Comparison of ENCODE assay signal across 8 cellular contexts in the genomic region with DNA sequence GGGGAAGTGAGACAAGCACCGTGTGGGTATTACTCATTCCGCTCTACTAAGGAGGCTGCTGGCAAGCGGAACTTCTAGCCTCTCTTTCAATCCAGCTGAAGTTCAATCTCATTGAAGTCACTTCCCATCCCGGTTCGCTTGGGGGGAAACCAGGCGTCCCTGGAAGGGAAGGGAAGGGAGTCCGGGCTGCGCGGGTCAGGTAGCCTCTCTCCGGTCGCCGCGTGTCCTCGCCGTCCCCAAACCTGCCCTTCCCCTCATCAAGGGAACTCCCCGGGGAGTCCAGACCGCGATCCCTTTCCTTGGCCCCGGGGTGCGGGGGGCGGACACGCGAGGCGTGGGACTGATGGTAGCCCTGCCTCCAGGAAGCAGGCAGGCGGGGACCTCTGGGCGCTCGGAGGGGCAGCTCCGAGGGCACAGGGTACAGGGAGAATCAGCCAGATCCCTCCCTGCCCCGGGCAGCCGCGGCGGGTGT. TPM values are rescaled to one million over a fixed set of nuclear protein-coding genes. Genes with fewer than 3 reads are reported as not detected.
A peak's percentile ranks its signal among the peaks of the same experiment; 100 is the strongest.
DNase-seq lines count a peak whose midpoint lies in the region; ATAC-seq and TF ChIP-seq lines count a peak whose summit lies in the region.

No MANE protein-coding gene starts in this region.

- H2AFZ ChIP-seq in PC-3 (ENCODE audit: low read length), result peak overlapping the region; percentile 91

- H4K20me1 ChIP-seq in PC-3 (ENCODE audit: low read length), result no peaks in the 10 kb centered on the region

- peak overlapping the region; percentile 94 for H3K27ac ChIP-seq in PC-3 (ENCODE audit: low read length)
- H3K27ac ChIP-seq in neutrophil, result peak overlapping the region; percentile 98
- peak overlapping the region; percentile 93 to 97 (median 96) for H3K27ac ChIP-seq in upper lobe of left lung

- ATAC-seq in GM18873 (IDR thresholded peaks at IDR 0.05; ENCODE audit: low FRiP score, unreplicated experiment) (peak; percentile 59), HG03097 (IDR thresholded peaks at IDR 0.05; ENCODE audit: low FRiP score, unreplicated experiment) (peak; percentile 45), PC-3 (peak; percentile 58), upper lobe of left lung (ENCODE audit: low FRiP score in 2 of 2) (peak; percentile 76 to 83)

- H3K4me2 ChIP-seq in PC-3 (ENCODE audit: low read length), result peak overlapping the region; percentile 90

- intact Hi-C loops in PC-3 (cut with micrococcal nuclease), result loop anchor here (2.0 to 5.0 kb wide), 3 partner anchors 236 to 566 kb away; no protein-coding TSS in a partner anchor

- BruUV-seq in PC-3 (replicated peaks; lab: Mats Ljungman, UMichigan), result TSS peak; percentile 73

- H3K4me3 ChIP-seq in PC-3 (ENCODE audit: low read length) (peak overlapping the region; percentile 96), foreskin fibroblast (ENCODE audit: low read depth in 1 of 2, low read length in 2 of 2) (peak overlapping the region; percentile 77 to 96), neutrophil (ENCODE audit: low read depth in 1 of 2, low read length in 1 of 2) (peak overlapping the region; percentile 79 to 93), upper lobe of left lung (peak overlapping the region; percentile 75 to 95 (median 86))

- no peaks in the 10 kb centered on the region for H3K9me2 ChIP-seq in PC-3 (replicated peaks; ENCODE audit: low read length)

- POLR2A ChIA-PET in PC-3 (lab: Charles Lee; ENCODE audit: unreplicated experiment), result interaction anchor here (0.5 to 1.0 kb wide), 4 partner anchors 286 to 738 kb away, joined by 3 to 5 read pairs (median 4); partner anchors contain the start of gene KIF5B

- peak overlapping the region; percentile 92 for H3K9ac ChIP-seq in PC-3 (ENCODE audit: low read length)

- DNase-seq in Ammon's horn (ENCODE audit: low spot score) (peak; percentile 66), PC-3 (peak; percentile 75), foreskin fibroblast (peak; percentile 66 to 78), upper lobe of left lung (peak; percentile 83 to 91)
- DNase-seq in activated effector memory CD4-positive, alpha-beta T cell treated with Interleukin-2 at 50 U/mL for 16 hours, result peak; percentile 62

- no peaks in the 10 kb centered on the region for H3F3A ChIP-seq in PC-3 (ENCODE audit: low read length, unreplicated experiment)

- H3K4me1 ChIP-seq in PC-3 (ENCODE audit: insufficient read depth, low read length) (peaks cover 34% of the 10 kb centered on the region), neutrophil (ENCODE audit: control insufficient read depth in 1 of 2, insufficient read depth in 1 of 2, low read depth in 1 of 2, low read length in 1 of 2) (peaks cover 29 to 30% of the 10 kb centered on the region in 2 experiments), upper lobe of left lung (peaks cover 8 to 26% (median 19%) of the 10 kb centered on the region in 4 donors)

- peaks cover 49% of the 10 kb centered on the region for H3K79me2 ChIP-seq in PC-3 (ENCODE audit: low read length)

- 0 to 1% methylated on average over 7 to 18 of the region's 32 CpGs for whole genome bisulfite sequencing in upper lobe of left lung, 2 donors

- H3K27me3 ChIP-seq in PC-3 (ENCODE audit: low read length) (no peaks in the 10 kb centered on the region), neutrophil (no peaks in the 10 kb centered on the region), upper lobe of left lung (no peaks in the 10 kb centered on the region)

- peak in 1 of 4 donors; percentile 5 for TF ChIP-seq EP300 in upper lobe of left lung (IDR thresholded peaks at IDR 0.05)

- TF ChIP-seq CTCF in PC-3 (conservative IDR thresholded peaks at IDR 0.05; ENCODE audit: low read depth, low read length) (no peak), foreskin fibroblast (IDR thresholded peaks at IDR 0.05; ENCODE audit: low read depth, low read length) (no peak), neutrophil (IDR thresholded peaks at IDR 0.05) (no peak), upper lobe of left lung (IDR thresholded peaks at IDR 0.05) (no peak)

- CTCF ChIA-PET in PC-3 (lab: Charles Lee), result no interaction called here

- H3K36me3 ChIP-seq in PC-3 (ENCODE audit: low read depth, low read length) (no peaks in the 10 kb centered on the region), neutrophil (no peaks in the 10 kb centered on the region), upper lobe of left lung (no peaks in the 10 kb centered on the region)

- H3K9me3 ChIP-seq in PC-3 (ENCODE audit: low read length) (no peaks in the 10 kb centered on the region), neutrophil (no peaks in the 10 kb centered on the region), upper lobe of left lung (no peaks in the 10 kb centered on the region)

- peak in 1 of 4 donors; percentile 35 for TF ChIP-seq POLR2A in upper lobe of left lung (IDR thresholded peaks at IDR 0.05)

RNA-seq across cellular contexts. Expression of gene ZEB1, which starts 0.6 kb away (rescaled TPM):
- 3.9 and 10.7 TPM in 2 replicates for total RNA-seq in PC-3 (2014; rRNA removed)
- 10 to 100 TPM; 17.8 to 46.1 (median 32.6) TPM for total RNA-seq in upper lobe of left lung

Comparison
In these comparisons a context has a peak if more than half of its experiments do, and no peak if none do; other contexts are left out.
1. Peak in every context shown above with its lines: DNase-seq, ATAC-seq, H3K4me3 ChIP-seq and H3K27ac ChIP-seq.